ENCODE assay signal across 17 cellular contexts in genomic region chr5:86500947-86501346, GRCh38.
DNase-seq lines count a peak whose midpoint lies in the region; ATAC-seq, FAIRE-seq and TF ChIP-seq lines count a peak whose summit lies in the region.
"Had no signal": no experiment of that assay in that cellular context is flagged by ENCODE, and none has a peak within 500 bp of the region (broad histone marks: within the 10 kb centered on the region; RNA-seq: fewer than 3 reads in every experiment).

No MANE protein-coding gene starts in this region.

- no peaks in the 10 kb centered on the region for H4K20me1 ChIP-seq in OCI-LY7 (ENCODE audit: insufficient read depth, low read length)

- H3K4me2 ChIP-seq in OCI-LY7 (ENCODE audit: low read length), result no peak overlapping the region

- peak in 6 of 12 donors; percentile 9 to 43 (median 26) for TF ChIP-seq CTCF in heart left ventricle (IDR thresholded peaks at IDR 0.05)
- TF ChIP-seq CTCF in OCI-LY7 (conservative IDR thresholded peaks at IDR 0.05; ENCODE audit: low read length), result 0 out of 2 replicates have a peak, but pooled peaks have one; percentile 16

- intact Hi-C loops in Right ventricle myocardium superior (cut with DNase I), result no loop called here
- intact Hi-C loops in heart left ventricle (cut with DNase I), result no loop called here
- intact Hi-C loops in OCI-LY7 (cut with micrococcal nuclease; ENCODE audit: unreplicated experiment), result no loop called here

- 48 to 65% (median 52%) methylated on average over 1 of the region's 1 CpG for WGBS in heart left ventricle, 4 donors

- H3K36me3 ChIP-seq in heart left ventricle, result no peaks in the 10 kb centered on the region
- H3K36me3 ChIP-seq in OCI-LY7 (ENCODE audit: insufficient read depth, low read length), result no peaks in the 10 kb centered on the region
- H3K36me3 ChIP-seq: tibial nerve had no signal

- no peaks in the 10 kb centered on the region for H3K9me3 ChIP-seq in heart left ventricle
- H3K9me3 ChIP-seq in OCI-LY7 (ENCODE audit: low read length), result no peaks in the 10 kb centered on the region
- H3K9me3 ChIP-seq: mucosa of descending colon, tibial nerve had no signal

- DNase-seq in Right ventricle myocardium superior (no peak), heart left ventricle (no peak), OCI-LY7 (ENCODE audit: low spot score) (no peak), glomerular visceral epithelial cell (ENCODE audit: extremely low spot score) (peak; percentile 13), urothelium cell line (ENCODE audit: low spot score) (peak; percentile 9), NCI-H187 treated with DMSO at 0.1 percent for 48 hours (lab: John Stamatoyannopoulos, UW) (no peak)
- DNase-seq in stimulated activated CD4-positive, alpha-beta T cell treated with anti-CD3 and anti-CD28 coated beads, Interleukin-12 subunit alpha, Interleukin-12 subunit beta, amount 100 ng/mL, for 4 hours, result no peak
- DNase-seq: activated B cell treated with CpG ODN at 0.5 μM for 24 hours; activated T-cell treated with anti-CD3 and anti-CD28 coated beads, Interleukin-2, amount 50 U/mL, for 24 hours; aorta; effector CD8-positive, alpha-beta T cell; mucosa of descending colon; NCI-H1694 treated with DMSO at 0.1 percent for 48 hours had no signal

- FAIRE-seq in urothelium cell line (lab: Jason Lieb, UNC), result no peak
- FAIRE-seq: RCC 7860 had no signal

- H3K79me2 ChIP-seq in OCI-LY7 (ENCODE audit: insufficient read depth, low read depth, low read length), result no peaks in the 10 kb centered on the region

- BruUV-seq in OCI-LY7 (replicated peaks; lab: Mats Ljungman, UMichigan), result no TSS peak

- no peak overlapping the region for H3K4me3 ChIP-seq in heart left ventricle
- H3K4me3 ChIP-seq in OCI-LY7 (ENCODE audit: low read depth, low read length, poor library complexity, severe bottlenecking), result no peak overlapping the region
- H3K4me3 ChIP-seq: mucosa of descending colon, tibial nerve had no signal

- no peak overlapping the region for H2AFZ ChIP-seq in OCI-LY7 (ENCODE audit: low read length)

- CTCF ChIA-PET in OCI-LY7 (lab: Charles Lee; ENCODE audit: unreplicated experiment), result no interaction called here

- no peak for TF ChIP-seq POLR2A in heart left ventricle (IDR thresholded peaks at IDR 0.05)

- no peak overlapping the region for H3K27ac ChIP-seq in heart left ventricle
- H3K27ac ChIP-seq in OCI-LY7 (ENCODE audit: low read depth, low read length, poor library complexity, severe bottlenecking), result no peak overlapping the region
- H3K27ac ChIP-seq: tibial nerve had no signal

- no peaks in the 10 kb centered on the region for H3K9me2 ChIP-seq in OCI-LY7 (ENCODE audit: insufficient read depth, low read length)

- ATAC-seq in Right ventricle myocardium superior (ENCODE audit: poor library complexity) (peak; percentile 34), heart left ventricle (no peak), GM19395 (IDR thresholded peaks at IDR 0.05; ENCODE audit: unreplicated experiment) (no peak)
- ATAC-seq: mucosa of descending colon, sciatic nerve had no signal

- H3K27me3 ChIP-seq in heart left ventricle, result no peaks in the 10 kb centered on the region
- H3K27me3 ChIP-seq: tibial nerve had no signal

- POLR2A ChIA-PET in OCI-LY7 (lab: Charles Lee), result no interaction called here

- H3K4me1 ChIP-seq in heart left ventricle (no peaks in the 10 kb centered on the region), OCI-LY7 (ENCODE audit: insufficient read depth, low read length, poor library complexity, severe bottlenecking) (no peaks in the 10 kb centered on the region)
- H3K4me1 ChIP-seq: tibial nerve had no signal

Comparison
In these comparisons a context has a peak if more than half of its experiments do, and no peak if none do; other contexts are left out.
1. DNase-seq: peak in glomerular visceral epithelial cell (single experiment) and urothelium cell line (single experiment); none in Right ventricle myocardium superior (single experiment), heart left ventricle (0 of 5), OCI-LY7 (single experiment), stimulated activated CD4-positive, alpha-beta T cell treated with anti-CD3 and anti-CD28 coated beads, Interleukin-12 subunit alpha, Interleukin-12 subunit beta, amount 100 ng/mL, for 4 hours (single experiment) and NCI-H187 treated with DMSO at 0.1 percent for 48 hours (single experiment).